Comparison of ENCODE assay signal across 11 cellular contexts in the genomic region with DNA sequence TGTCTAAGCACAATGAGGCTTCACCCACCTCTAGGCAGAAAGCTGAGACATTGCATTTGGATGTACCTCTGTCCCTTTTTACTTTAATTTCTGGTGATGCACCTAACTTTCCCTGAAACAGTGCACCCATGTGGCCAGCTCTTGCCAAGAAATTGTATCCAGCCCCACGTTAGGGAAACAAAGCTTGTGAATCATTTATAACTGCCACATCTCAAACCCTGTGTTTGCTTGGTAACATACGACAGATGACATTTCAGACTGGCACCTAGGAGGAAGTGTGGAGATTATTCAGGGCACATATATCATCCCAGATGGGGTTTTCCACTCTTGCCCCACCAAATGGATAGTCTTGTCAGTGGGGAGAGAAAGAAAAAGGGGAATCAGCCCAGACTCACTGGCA. TPM values are rescaled to one million over a fixed set of nuclear protein-coding genes. Genes with fewer than 3 reads are reported as not detected.
A peak's percentile ranks its signal among the peaks of the same experiment; 100 is the strongest.
DNase-seq lines count a peak whose midpoint lies in the region; ATAC-seq and TF ChIP-seq lines count a peak whose summit lies in the region.
"Had no signal": no experiment of that assay in that cellular context is flagged by ENCODE, and none has a peak within 500 bp of the region (broad histone marks: within the 10 kb centered on the region; RNA-seq: fewer than 3 reads in every experiment).

No MANE protein-coding gene starts in this region.

- H3K4me3 Mint-ChIP-seq in activated CD4-positive, alpha-beta T cell treated with anti-CD3 and anti-CD28 coated beads, Interleukin-2, amount 10 ng/mL, durations not matched to agents 24 days and 14 days: no peak overlapping the region

- H3K9me3 ChIP-seq in MM.1S (replicated peaks; ENCODE audit: insufficient read depth, low read length): no peaks in the 10 kb centered on the region
- H3K9me3 ChIP-seq: HAP-1 had no signal

- no peak overlapping the region for H3K4me3 ChIP-seq in MM.1S (ENCODE audit: low read length)
- no peak overlapping the region for H3K4me3 ChIP-seq in brain microvascular endothelial cell (ENCODE audit: low read depth, low read length)
- no peak overlapping the region for H3K4me3 ChIP-seq in retinal pigment epithelial cell (ENCODE audit: low read length)
- H3K4me3 ChIP-seq: HAP-1, lung had no signal

- H3K27me3 Mint-ChIP-seq in activated CD4-positive, alpha-beta T cell treated with anti-CD3 and anti-CD28 coated beads, Interleukin-2, amount 10 ng/mL, durations not matched to agents 24 days and 14 days: no peaks in the 10 kb centered on the region

- H3K27ac ChIP-seq in MM.1S (ENCODE audit: low read length) (no peak overlapping the region), brain microvascular endothelial cell (peak overlapping the region; percentile 15)

- peaks cover 11% of the 10 kb centered on the region; the same call in 1 of the 2 replicates for H3K36me3 ChIP-seq in MM.1S (replicated peaks; ENCODE audit: insufficient read depth, low read length)
- H3K36me3 ChIP-seq in brain microvascular endothelial cell (replicated peaks): peaks cover 26% of the 10 kb centered on the region

- H3K9me2 ChIP-seq in MM.1S (replicated peaks; ENCODE audit: insufficient read depth, low read length): no peaks in the 10 kb centered on the region

- H3K79me2 ChIP-seq in MM.1S (ENCODE audit: low read length): peaks cover 79% of the 10 kb centered on the region

- no peak overlapping the region for H3K9ac ChIP-seq in MM.1S (ENCODE audit: low read length)

- H3K9me3 Mint-ChIP-seq in activated CD4-positive, alpha-beta T cell treated with anti-CD3 and anti-CD28 coated beads, Interleukin-2, amount 10 ng/mL, durations not matched to agents 24 days and 14 days: no peaks in the 10 kb centered on the region

- H3K27me3 ChIP-seq in MM.1S (replicated peaks; ENCODE audit: insufficient read depth, low read length): no peaks in the 10 kb centered on the region
- H3K27me3 ChIP-seq in brain microvascular endothelial cell (replicated peaks): no peaks in the 10 kb centered on the region

- TF ChIP-seq CTCF in MM.1S (IDR thresholded peaks at IDR 0.05; ENCODE audit: low read length) (peak; percentile 31), brain microvascular endothelial cell (IDR thresholded peaks at IDR 0.05; ENCODE audit: low read depth, low read length, missing control alignments) (peak; percentile 58), retinal pigment epithelial cell (conservative IDR thresholded peaks at IDR 0.05; ENCODE audit: low read depth, low read length) (peak; percentile 45)

- no peaks in the 10 kb centered on the region for H4K20me1 ChIP-seq in MM.1S (ENCODE audit: insufficient read depth, low read length)

- peak; percentile 38 for DNase-seq in activated CD4-positive, alpha-beta T cell treated with anti-CD3 and anti-CD28 coated beads for 48 hours
- no peak for DNase-seq in activated CD4-positive, alpha-beta T cell treated with anti-CD3 and anti-CD28 coated beads, Interleukin-2, amount 10 ng/mL, durations not matched to agents 24 days and 14 days
- no peak for DNase-seq in MM.1S
- no peak for DNase-seq in brain microvascular endothelial cell
- no peak for DNase-seq in retinal pigment epithelial cell (ENCODE audit: low read depth)
- DNase-seq in NCI-H1930 (lab: John Stamatoyannopoulos, UW): no peak
- no peak for DNase-seq in SHP77 treated with DMSO at 0.1 percent for 48 hours (lab: John Stamatoyannopoulos, UW)
- DNase-seq: NCI-H1105 had no signal

- 0 out of 2 replicates have a peak, but pooled peaks cover 6% of the 10 kb centered on the region for H3F3A ChIP-seq in MM.1S (ENCODE audit: insufficient read depth, low read length)

- in situ Hi-C loops in brain microvascular endothelial cell (cut with HindIII; ENCODE audit: low pct_ligation_motif_present, low sequenced_read_pairs): no loop called here

- H3K4me2 ChIP-seq in MM.1S (ENCODE audit: low read depth, low read length): no peak overlapping the region

- intact Hi-C loops in activated CD4-positive, alpha-beta T cell treated with anti-CD3 and anti-CD28 coated beads, Interleukin-2, amount 10 ng/mL, durations not matched to agents 24 days and 14 days (cut with micrococcal nuclease): no loop called here

- no peak overlapping the region for H2AFZ ChIP-seq in MM.1S (ENCODE audit: low read length)

- no peak for ATAC-seq in HG03045 (IDR thresholded peaks at IDR 0.05; ENCODE audit: unreplicated experiment)

- H3K4me1 ChIP-seq in MM.1S (ENCODE audit: low read length): peaks cover 32% of the 10 kb centered on the region

- no peak overlapping the region for H3K27ac Mint-ChIP-seq in activated CD4-positive, alpha-beta T cell treated with anti-CD3 and anti-CD28 coated beads, Interleukin-2, amount 10 ng/mL, durations not matched to agents 24 days and 14 days

- H3K4me1 Mint-ChIP-seq in activated CD4-positive, alpha-beta T cell treated with anti-CD3 and anti-CD28 coated beads, Interleukin-2, amount 10 ng/mL, durations not matched to agents 24 days and 14 days: peaks cover 46% of the 10 kb centered on the region

- peaks cover 49% of the 10 kb centered on the region for H3K36me3 Mint-ChIP-seq in activated CD4-positive, alpha-beta T cell treated with anti-CD3 and anti-CD28 coated beads, Interleukin-2, amount 10 ng/mL, durations not matched to agents 24 days and 14 days (ENCODE audit: low read depth)

RNA-seq across cellular contexts. Expression of gene CYB561D2, which starts 2.1 kb away (rescaled TPM):
- 23.9 and 27.0 TPM in 2 replicates for total RNA-seq in activated CD4-positive, alpha-beta T cell treated with anti-CD3 and anti-CD28 coated beads, Interleukin-2, amount 10 ng/mL, durations not matched to agents 24 days and 14 days

RNA-seq across cellular contexts. Expression of gene NPRL2, which starts 2.2 kb away (rescaled TPM):
- 38.1 and 43.0 TPM in 2 replicates for total RNA-seq in activated CD4-positive, alpha-beta T cell treated with anti-CD3 and anti-CD28 coated beads, Interleukin-2, amount 10 ng/mL, durations not matched to agents 24 days and 14 days

RNA-seq across cellular contexts. Expression of gene TMEM115, which starts 6.6 kb away (rescaled TPM):
- 20.3 and 20.5 TPM in 2 replicates for total RNA-seq in activated CD4-positive, alpha-beta T cell treated with anti-CD3 and anti-CD28 coated beads, Interleukin-2, amount 10 ng/mL, durations not matched to agents 24 days and 14 days

RNA-seq across cellular contexts. Expression of gene ZMYND10, which starts 7.2 kb away (rescaled TPM):
- 1.2 and 1.3 TPM in 2 replicates for total RNA-seq in activated CD4-positive, alpha-beta T cell treated with anti-CD3 and anti-CD28 coated beads, Interleukin-2, amount 10 ng/mL, durations not matched to agents 24 days and 14 days

RNA-seq across cellular contexts. Expression of gene RASSF1, which starts 12.1 kb away (rescaled TPM):
- 68.3 and 68.8 TPM in 2 replicates for total RNA-seq in activated CD4-positive, alpha-beta T cell treated with anti-CD3 and anti-CD28 coated beads, Interleukin-2, amount 10 ng/mL, durations not matched to agents 24 days and 14 days
